Comparison of ENCODE assay signal across 11 cellular contexts in the genomic region with DNA sequence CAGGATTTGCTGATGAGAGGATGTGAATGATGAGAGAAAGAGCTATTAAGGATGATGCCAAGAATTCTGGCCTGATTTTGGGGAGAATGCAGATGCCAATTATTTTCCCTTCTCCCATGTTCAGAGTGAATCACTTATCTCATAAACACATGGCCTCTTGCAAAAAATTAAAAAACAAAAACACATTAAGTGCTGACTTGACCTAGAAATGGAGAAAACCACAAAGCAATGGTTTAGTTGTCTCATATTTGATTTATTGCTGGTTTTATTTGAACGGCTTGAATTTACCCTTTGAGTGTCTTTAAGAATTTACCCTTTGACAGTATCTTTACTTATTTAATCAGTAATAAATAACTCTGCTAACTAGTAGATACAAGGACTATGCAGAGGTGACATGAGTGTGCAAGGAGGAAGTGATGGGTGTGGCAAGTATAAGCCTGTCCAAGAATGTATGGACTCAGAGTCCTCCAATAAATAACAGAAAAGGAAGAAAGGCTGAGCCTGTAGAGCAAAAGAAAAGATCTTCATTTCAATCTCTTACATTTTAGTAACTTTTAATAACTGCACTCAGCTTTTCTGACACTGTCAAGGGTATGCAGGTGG.
A peak's percentile ranks its signal among the peaks of the same experiment; 100 is the strongest.
DNase-seq lines count a peak whose midpoint lies in the region; ATAC-seq and TF ChIP-seq lines count a peak whose summit lies in the region.
"Had no signal": no experiment of that assay in that cellular context is flagged by ENCODE, and none has a peak within 500 bp of the region (broad histone marks: within the 10 kb centered on the region; RNA-seq: fewer than 3 reads in every experiment).

No MANE protein-coding gene starts in this region.

- no peaks in the 10 kb centered on the region for H3K27me3 Mint-ChIP-seq in stimulated activated naive CD8-positive, alpha-beta T cell treated with anti-CD3 and anti-CD28 coated beads, Interleukin-15, Interleukin-2, amounts not matched to agents 100 ng/mL and 50 ng/mL, for 24 hours
- H3K27me3 Mint-ChIP-seq in stimulated activated naive CD8-positive, alpha-beta T cell treated with anti-CD3 and anti-CD28 coated beads, Interleukin-15, amount 100 ng/mL, for 72 hours: no peaks in the 10 kb centered on the region
- H3K27me3 Mint-ChIP-seq in T-helper 17 cell (no peaks in the 10 kb centered on the region), immature natural killer cell (ENCODE audit: low read depth in 3 of 3) (peaks cover 0 to 7% (median 0%) of the 10 kb centered on the region in 3 donors)

- H3K4me1 Mint-ChIP-seq in stimulated activated naive CD8-positive, alpha-beta T cell treated with anti-CD3 and anti-CD28 coated beads, Interleukin-15, Interleukin-2, amounts not matched to agents 100 ng/mL and 50 ng/mL, for 24 hours (ENCODE audit: low read depth): peaks cover 87% of the 10 kb centered on the region
- peaks cover 77% of the 10 kb centered on the region for H3K4me1 Mint-ChIP-seq in stimulated activated naive CD8-positive, alpha-beta T cell treated with anti-CD3 and anti-CD28 coated beads, Interleukin-15, amount 100 ng/mL, for 72 hours
- H3K4me1 Mint-ChIP-seq in T-helper 17 cell (peaks cover 60% of the 10 kb centered on the region), immature natural killer cell (peaks cover 55% of the 10 kb centered on the region in 2 donors)

- TF ChIP-seq CTCF in vagina (IDR thresholded peaks at IDR 0.05): no peak

- H3K4me3 ChIP-seq in vagina: no peak overlapping the region
- H3K4me3 ChIP-seq: gastrocnemius medialis, GM12878 had no signal

- peak overlapping the region; percentile 17 for H3K27ac Mint-ChIP-seq in stimulated activated naive CD8-positive, alpha-beta T cell treated with anti-CD3 and anti-CD28 coated beads, Interleukin-15, Interleukin-2, amounts not matched to agents 100 ng/mL and 50 ng/mL, for 24 hours
- H3K27ac Mint-ChIP-seq in stimulated activated naive CD8-positive, alpha-beta T cell treated with anti-CD3 and anti-CD28 coated beads, Interleukin-15, amount 100 ng/mL, for 72 hours: peak overlapping the region in 1 of 2 donors; percentile 79
- H3K27ac Mint-ChIP-seq in T-helper 17 cell: peak overlapping the region; percentile 94
- peak overlapping the region; percentile 58 to 94 (median 82) for H3K27ac Mint-ChIP-seq in immature natural killer cell

- H3K9me3 Mint-ChIP-seq in stimulated activated naive CD8-positive, alpha-beta T cell treated with anti-CD3 and anti-CD28 coated beads, Interleukin-15, Interleukin-2, amounts not matched to agents 100 ng/mL and 50 ng/mL, for 24 hours: no peaks in the 10 kb centered on the region
- no peaks in the 10 kb centered on the region for H3K9me3 Mint-ChIP-seq in stimulated activated naive CD8-positive, alpha-beta T cell treated with anti-CD3 and anti-CD28 coated beads, Interleukin-15, amount 100 ng/mL, for 72 hours
- no peaks in the 10 kb centered on the region for H3K9me3 Mint-ChIP-seq in immature natural killer cell
- H3K9me3 Mint-ChIP-seq: mesothelial cell of epicardium had no signal

- peaks cover 62% of the 10 kb centered on the region for H3K4me1 ChIP-seq in vagina

- H3K36me3 Mint-ChIP-seq in stimulated activated naive CD8-positive, alpha-beta T cell treated with anti-CD3 and anti-CD28 coated beads, Interleukin-15, Interleukin-2, amounts not matched to agents 100 ng/mL and 50 ng/mL, for 24 hours (ENCODE audit: low read depth): peaks cover 69% of the 10 kb centered on the region
- H3K36me3 Mint-ChIP-seq in T-helper 17 cell (ENCODE audit: low read depth) (peaks cover 7% of the 10 kb centered on the region), immature natural killer cell (peaks cover 7 to 16% (median 16%) of the 10 kb centered on the region in 3 donors)
- H3K36me3 Mint-ChIP-seq: mesothelial cell of epicardium had no signal

- no peaks in the 10 kb centered on the region for H3K27me3 ChIP-seq in vagina
- H3K27me3 ChIP-seq: gastrocnemius medialis had no signal

- no peak for ATAC-seq in stimulated activated naive CD8-positive, alpha-beta T cell treated with anti-CD3 and anti-CD28 coated beads, Interleukin-15, amount 100 ng/mL, for 72 hours
- ATAC-seq in T-helper 17 cell: no peak
- ATAC-seq: GM12878 had no signal

- intact Hi-C loops in vagina (cut with DNase I): no loop called here

- peaks cover 0 to 2% of the 10 kb centered on the region in 2 donors for H3K36me3 ChIP-seq in vagina
- H3K36me3 ChIP-seq: gastrocnemius medialis had no signal

- no peak for DNase-seq in stimulated activated naive CD8-positive, alpha-beta T cell treated with anti-CD3 and anti-CD28 coated beads, Interleukin-15, amount 100 ng/mL, for 72 hours
- no peak for DNase-seq in T-helper 17 cell
- DNase-seq in immature natural killer cell: no peak
- DNase-seq in vagina (ENCODE audit: extremely low spot score in 2 of 2): no peak
- no peak for DNase-seq in T-helper 1 cell
- DNase-seq in NCI-H2107 treated with DMSO at 0.1 percent for 48 hours (lab: John Stamatoyannopoulos, UW; ENCODE audit: unreplicated experiment): no peak
- no peak for DNase-seq in SHP77 (lab: John Stamatoyannopoulos, UW)
- DNase-seq: gastrocnemius medialis had no signal

- no peak for TF ChIP-seq POLR2A in vagina (IDR thresholded peaks at IDR 0.05)

- no peak overlapping the region for H3K4me3 Mint-ChIP-seq in stimulated activated naive CD8-positive, alpha-beta T cell treated with anti-CD3 and anti-CD28 coated beads, Interleukin-15, Interleukin-2, amounts not matched to agents 100 ng/mL and 50 ng/mL, for 24 hours
- no peak overlapping the region for H3K4me3 Mint-ChIP-seq in stimulated activated naive CD8-positive, alpha-beta T cell treated with anti-CD3 and anti-CD28 coated beads, Interleukin-15, amount 100 ng/mL, for 72 hours
- peak overlapping the region; percentile 72 for H3K4me3 Mint-ChIP-seq in T-helper 17 cell
- peak overlapping the region in 4 of 5 donors; percentile 14 to 67 (median 32) for H3K4me3 Mint-ChIP-seq in immature natural killer cell
- H3K4me3 Mint-ChIP-seq: mesothelial cell of epicardium had no signal

- no peaks in the 10 kb centered on the region for H3K9me3 ChIP-seq in T-helper 17 cell (ENCODE audit: control insufficient read depth, low read length, poor library complexity, severe bottlenecking)
- H3K9me3 ChIP-seq in vagina: no peaks in the 10 kb centered on the region
- H3K9me3 ChIP-seq: gastrocnemius medialis had no signal

- peak overlapping the region; percentile 78 for H3K27ac ChIP-seq in vagina

Comparison
In these comparisons a context has a peak if more than half of its experiments do, and no peak if none do; other contexts are left out.
1. H3K4me3 Mint-ChIP-seq: peak in T-helper 17 cell (single experiment) and immature natural killer cell (4 of 5); none in stimulated activated naive CD8-positive, alpha-beta T cell treated with anti-CD3 and anti-CD28 coated beads, Interleukin-15, Interleukin-2, amounts not matched to agents 100 ng/mL and 50 ng/mL, for 24 hours (single experiment) and stimulated activated naive CD8-positive, alpha-beta T cell treated with anti-CD3 and anti-CD28 coated beads, Interleukin-15, amount 100 ng/mL, for 72 hours (0 of 2).